Comparison of ENCODE assay signal across 8 cellular contexts in the genomic region with DNA sequence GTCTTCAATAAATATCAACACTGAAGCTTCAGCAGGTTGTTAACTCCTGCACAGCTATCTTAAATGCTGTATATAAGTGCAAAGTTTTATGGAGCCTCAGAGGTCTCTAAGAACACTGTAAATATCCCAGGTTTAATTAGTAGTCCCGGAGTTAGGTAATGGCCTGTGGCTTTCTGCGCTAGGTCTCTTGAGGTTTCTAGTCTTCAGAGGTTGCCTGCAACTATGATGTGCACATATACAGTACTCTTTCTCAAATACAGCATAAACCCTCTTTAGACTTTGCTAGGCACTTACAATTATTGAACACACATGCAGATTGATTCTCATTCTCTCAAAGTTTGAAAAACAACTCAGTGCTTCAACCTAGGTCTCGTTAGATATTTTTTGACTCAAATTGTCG. TPM values are rescaled to one million over a fixed set of nuclear protein-coding genes. Genes with fewer than 3 reads are reported as not detected.
DNase-seq lines count a peak whose midpoint lies in the region; ATAC-seq and TF ChIP-seq lines count a peak whose summit lies in the region.

No MANE protein-coding gene starts in this region.

- H3K27me3 ChIP-seq in heart right ventricle (no peaks in the 10 kb centered on the region), adipocyte (replicated peaks; ENCODE audit: control insufficient read depth, insufficient read depth, low read length) (no peaks in the 10 kb centered on the region), vagina (no peaks in the 10 kb centered on the region)

- H3K27ac ChIP-seq in heart right ventricle (peak overlapping the region; percentile 91 to 99 (median 98)), vagina (peak overlapping the region; percentile 99)

- TF ChIP-seq CTCF in heart right ventricle (IDR thresholded peaks at IDR 0.05) (no peak), vagina (IDR thresholded peaks at IDR 0.05) (no peak), mucosa of descending colon (IDR thresholded peaks at IDR 0.05) (no peak)

- intact Hi-C loops in heart right ventricle (cut with DNase I), result loop anchor here in 9 of 10 donors (2.0 to 10.0 kb wide), 16 partner anchors 94 to 691 kb away; no protein-coding TSS in a partner anchor
- intact Hi-C loops in left ventricle myocardium superior (cut with micrococcal nuclease), result loop anchor here (5.0 kb wide), 1 partner anchor 526 kb away; no protein-coding TSS in a partner anchor
- intact Hi-C loops in vagina (cut with DNase I), result loop anchor here (10.0 kb wide), 1 partner anchor 694 kb away; no protein-coding TSS in a partner anchor
- intact Hi-C loops in mucosa of descending colon (cut with DNase I, micrococcal nuclease), result loop anchor here in 1 of 2 donors (5.0 to 10.0 kb wide), 2 partner anchors 364 to 526 kb away; no protein-coding TSS in a partner anchor

- DNase-seq in heart right ventricle (no peak), left ventricle myocardium superior (no peak), adipocyte (ENCODE audit: low read depth) (no peak), medulla oblongata (ENCODE audit: extremely low spot score) (peak; percentile 11), vagina (ENCODE audit: extremely low spot score in 2 of 2) (no peak), mucosa of descending colon (no peak), DMS79 (lab: John Stamatoyannopoulos, UW) (no peak)

- ATAC-seq in heart right ventricle (no peak), left ventricle myocardium superior (no peak), mucosa of descending colon (no peak), GM21360 (IDR thresholded peaks at IDR 0.05; ENCODE audit: unreplicated experiment) (no peak)

- H3K9me3 ChIP-seq in heart right ventricle, result no peaks in the 10 kb centered on the region
- H3K9me3 ChIP-seq in adipocyte (ENCODE audit: control insufficient read depth, low read length), result no peaks in the 10 kb centered on the region
- no peaks in the 10 kb centered on the region for H3K9me3 ChIP-seq in vagina
- H3K9me3 ChIP-seq in mucosa of descending colon, result no peaks in the 10 kb centered on the region

- peak overlapping the region in 8 of 10 donors; percentile 77 to 90 (median 85) for H3K4me3 ChIP-seq in heart right ventricle
- peak overlapping the region; percentile 98 for H3K4me3 ChIP-seq in adipocyte (ENCODE audit: low read length)
- H3K4me3 ChIP-seq in vagina, result peak overlapping the region; percentile 81 to 88
- no peak overlapping the region for H3K4me3 ChIP-seq in mucosa of descending colon

- no peaks in the 10 kb centered on the region for H3K36me3 ChIP-seq in heart right ventricle
- no peaks in the 10 kb centered on the region for H3K36me3 ChIP-seq in adipocyte (ENCODE audit: control insufficient read depth, insufficient read depth, low read length, severe bottlenecking)
- no peaks in the 10 kb centered on the region for H3K36me3 ChIP-seq in vagina
- H3K36me3 ChIP-seq in mucosa of descending colon (ENCODE audit: low read depth), result no peaks in the 10 kb centered on the region

- WGBS in heart right ventricle, 2 donors, result 50 to 52% methylated on average over 4 of the region's 4 CpGs

- H3K4me1 ChIP-seq in heart right ventricle (peaks cover 0 to 20% (median 16%) of the 10 kb centered on the region in 9 donors), adipocyte (ENCODE audit: control insufficient read depth, insufficient read depth, low read length) (peaks cover 11% of the 10 kb centered on the region), vagina (peaks cover 19% of the 10 kb centered on the region), mucosa of descending colon (ENCODE audit: low read depth) (no peaks in the 10 kb centered on the region)

- no peak for TF ChIP-seq POLR2A in vagina (IDR thresholded peaks at IDR 0.05)

- peak overlapping the region; percentile 95 for H3K9ac ChIP-seq in adipocyte (ENCODE audit: low read length)

RNA-seq across cellular contexts. Expression of a gene that starts 2.3 kb away (rescaled TPM):
- under 1 TPM; 0.17 to 0.69 (median 0.41) TPM for total RNA-seq in heart right ventricle
- polyA plus RNA-seq in heart right ventricle, result under 1 TPM; 0.15 to 0.19 TPM
- total RNA-seq in left ventricle myocardium superior, result 0.47 TPM
- 0.25 TPM for total RNA-seq in vagina
- 1 to 10 TPM in 1 of 3 donors, under 1 TPM in 2; 0.60 to 1.1 (median 0.90) TPM for total RNA-seq in mucosa of descending colon

RNA-seq across cellular contexts. Expression of a gene that starts 2.4 kb away (rescaled TPM):
- total RNA-seq in heart right ventricle (10 to 100 TPM; 49.4 to 89.9 (median 56.9) TPM), left ventricle myocardium superior (58.6 TPM), vagina (121 TPM), mucosa of descending colon (100 to 1,000 TPM in 2 of 3 donors, 10 to 100 TPM in 1; 94.1 to 118 (median 118) TPM)
- 10 to 100 TPM; 21.8 to 28.5 TPM for polyA plus RNA-seq in heart right ventricle

RNA-seq across cellular contexts. Expression of a gene that starts 43.0 kb away (rescaled TPM):
- total RNA-seq in heart right ventricle (100 to 1,000 TPM in 5 of 10 donors, 10 to 100 TPM in 5; 90.4 to 147 (median 100) TPM), left ventricle myocardium superior (98.4 TPM), vagina (44.7 TPM), mucosa of descending colon (10 to 100 TPM; 47.7 to 60.6 (median 51.6) TPM)
- polyA plus RNA-seq in heart right ventricle, result 10 to 100 TPM; 18.4 to 27.5 TPM
